3 cellular contexts compared by ENCODE assay signal in the genomic region with DNA sequence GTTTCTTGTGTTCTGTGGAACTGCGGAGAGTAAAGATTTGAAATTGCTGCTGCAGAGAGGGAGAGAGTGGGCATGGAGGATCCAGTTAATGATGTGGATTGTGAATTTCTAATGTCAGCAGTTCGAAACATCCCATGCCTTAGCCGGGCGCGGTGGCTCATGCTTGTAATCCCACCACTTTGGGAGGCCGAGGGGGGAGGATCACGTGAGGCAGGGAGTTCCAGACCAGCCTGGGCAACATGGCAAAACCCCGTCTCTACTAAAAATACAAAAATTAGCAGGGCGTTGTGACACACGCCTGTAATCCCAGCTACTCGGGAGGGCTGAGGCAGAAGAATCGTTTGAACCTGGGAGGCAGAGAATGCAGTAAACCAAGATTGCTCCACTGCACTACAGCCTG.
TF ChIP-seq lines count a peak whose summit lies in the region.

No MANE protein-coding gene starts in this region.

TF ChIP-seq in SK-N-SH, 30 proteins besides CTCF, POLR2A, EP300 and RAD21:
- TF ChIP-seq, protein P1, sequence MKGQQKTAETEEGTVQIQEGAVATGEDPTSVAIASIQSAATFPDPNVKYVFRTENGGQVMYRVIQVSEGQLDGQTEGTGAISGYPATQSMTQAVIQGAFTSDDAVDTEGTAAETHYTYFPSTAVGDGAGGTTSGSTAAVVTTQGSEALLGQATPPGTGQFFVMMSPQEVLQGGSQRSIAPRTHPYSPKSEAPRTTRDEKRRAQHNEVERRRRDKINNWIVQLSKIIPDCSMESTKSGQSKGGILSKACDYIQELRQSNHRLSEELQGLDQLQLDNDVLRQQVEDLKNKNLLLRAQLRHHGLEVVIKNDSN (IDR thresholded peaks at IDR 0.05; ENCODE audit: borderline replicate concordance, low read depth) = no peak
- TF ChIP-seq FOXM1 (IDR thresholded peaks at IDR 0.05; ENCODE audit: low read depth) (no peak), YY1 (IDR thresholded peaks at IDR 0.05; ENCODE audit: low read depth) (no peak)

TF ChIP-seq in SK-N-SH treated with all-trans-retinoic acid at 6 μM for 48 hours, 23 proteins besides CTCF, POLR2A, EP300 and RAD21 (continues in another document):
- no peak for TF ChIP-seq POU6F1 (CRISPR knock-in tag; IDR thresholded peaks at IDR 0.05; ENCODE audit: borderline replicate concordance, low read depth)
- TF ChIP-seq, protein P2, sequence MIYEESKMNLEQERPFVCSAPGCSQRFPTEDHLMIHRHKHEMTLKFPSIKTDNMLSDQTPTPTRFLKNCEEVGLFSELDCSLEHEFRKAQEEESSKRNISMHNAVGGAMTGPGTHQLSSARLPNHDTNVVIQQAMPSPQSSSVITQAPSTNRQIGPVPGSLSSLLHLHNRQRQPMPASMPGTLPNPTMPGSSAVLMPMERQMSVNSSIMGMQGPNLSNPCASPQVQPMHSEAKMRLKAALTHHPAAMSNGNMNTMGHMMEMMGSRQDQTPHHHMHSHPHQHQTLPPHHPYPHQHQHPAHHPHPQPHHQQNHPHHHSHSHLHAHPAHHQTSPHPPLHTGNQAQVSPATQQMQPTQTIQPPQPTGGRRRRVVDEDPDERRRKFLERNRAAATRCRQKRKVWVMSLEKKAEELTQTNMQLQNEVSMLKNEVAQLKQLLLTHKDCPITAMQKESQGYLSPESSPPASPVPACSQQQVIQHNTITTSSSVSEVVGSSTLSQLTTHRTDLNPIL (CRISPR knock-in tag; IDR thresholded peaks at IDR 0.05; ENCODE audit: low read depth) = no peak
- TF ChIP-seq TCF4 (CRISPR knock-in tag; IDR thresholded peaks at IDR 0.05; ENCODE audit: borderline replicate concordance) = no peak
- no peak for TF ChIP-seq ISL1 (CRISPR knock-in tag; IDR thresholded peaks at IDR 0.05)
- TF ChIP-seq OSR1 (CRISPR knock-in tag; IDR thresholded peaks at IDR 0.05) = no peak
- no peak for TF ChIP-seq ZFP30 (CRISPR knock-in tag; IDR thresholded peaks at IDR 0.05)
- TF ChIP-seq PPARA (CRISPR knock-in tag; IDR thresholded peaks at IDR 0.05; ENCODE audit: borderline replicate concordance) = no peak
- TF ChIP-seq, protein P3, sequence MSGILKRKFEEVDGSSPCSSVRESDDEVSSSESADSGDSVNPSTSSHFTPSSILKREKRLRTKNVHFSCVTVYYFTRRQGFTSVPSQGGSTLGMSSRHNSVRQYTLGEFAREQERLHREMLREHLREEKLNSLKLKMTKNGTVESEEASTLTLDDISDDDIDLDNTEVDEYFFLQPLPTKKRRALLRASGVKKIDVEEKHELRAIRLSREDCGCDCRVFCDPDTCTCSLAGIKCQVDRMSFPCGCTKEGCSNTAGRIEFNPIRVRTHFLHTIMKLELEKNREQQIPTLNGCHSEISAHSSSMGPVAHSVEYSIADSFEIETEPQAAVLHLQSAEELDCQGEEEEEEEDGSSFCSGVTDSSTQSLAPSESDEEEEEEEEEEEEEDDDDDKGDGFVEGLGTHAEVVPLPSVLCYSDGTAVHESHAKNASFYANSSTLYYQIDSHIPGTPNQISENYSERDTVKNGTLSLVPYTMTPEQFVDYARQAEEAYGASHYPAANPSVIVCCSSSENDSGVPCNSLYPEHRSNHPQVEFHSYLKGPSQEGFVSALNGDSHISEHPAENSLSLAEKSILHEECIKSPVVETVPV (CRISPR knock-in tag; IDR thresholded peaks at IDR 0.05) = no peak
- TF ChIP-seq ZNF8 (CRISPR knock-in tag; IDR thresholded peaks at IDR 0.05) = no peak
- TF ChIP-seq, protein P4, sequence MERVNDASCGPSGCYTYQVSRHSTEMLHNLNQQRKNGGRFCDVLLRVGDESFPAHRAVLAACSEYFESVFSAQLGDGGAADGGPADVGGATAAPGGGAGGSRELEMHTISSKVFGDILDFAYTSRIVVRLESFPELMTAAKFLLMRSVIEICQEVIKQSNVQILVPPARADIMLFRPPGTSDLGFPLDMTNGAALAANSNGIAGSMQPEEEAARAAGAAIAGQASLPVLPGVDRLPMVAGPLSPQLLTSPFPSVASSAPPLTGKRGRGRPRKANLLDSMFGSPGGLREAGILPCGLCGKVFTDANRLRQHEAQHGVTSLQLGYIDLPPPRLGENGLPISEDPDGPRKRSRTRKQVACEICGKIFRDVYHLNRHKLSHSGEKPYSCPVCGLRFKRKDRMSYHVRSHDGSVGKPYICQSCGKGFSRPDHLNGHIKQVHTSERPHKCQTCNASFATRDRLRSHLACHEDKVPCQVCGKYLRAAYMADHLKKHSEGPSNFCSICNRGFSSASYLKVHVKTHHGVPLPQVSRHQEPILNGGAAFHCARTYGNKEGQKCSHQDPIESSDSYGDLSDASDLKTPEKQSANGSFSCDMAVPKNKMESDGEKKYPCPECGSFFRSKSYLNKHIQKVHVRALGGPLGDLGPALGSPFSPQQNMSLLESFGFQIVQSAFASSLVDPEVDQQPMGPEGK (CRISPR knock-in tag; IDR thresholded peaks at IDR 0.05; ENCODE audit: borderline replicate concordance) = no peak
- no peak for TF ChIP-seq ZNF565 (CRISPR knock-in tag; conservative IDR thresholded peaks at IDR 0.05; ENCODE audit: low read depth)
- TF ChIP-seq ZNF70 (CRISPR knock-in tag; IDR thresholded peaks at IDR 0.05) = no peak
- no peak for TF ChIP-seq RARB (CRISPR knock-in tag; IDR thresholded peaks at IDR 0.05)
- TF ChIP-seq, protein P5, sequence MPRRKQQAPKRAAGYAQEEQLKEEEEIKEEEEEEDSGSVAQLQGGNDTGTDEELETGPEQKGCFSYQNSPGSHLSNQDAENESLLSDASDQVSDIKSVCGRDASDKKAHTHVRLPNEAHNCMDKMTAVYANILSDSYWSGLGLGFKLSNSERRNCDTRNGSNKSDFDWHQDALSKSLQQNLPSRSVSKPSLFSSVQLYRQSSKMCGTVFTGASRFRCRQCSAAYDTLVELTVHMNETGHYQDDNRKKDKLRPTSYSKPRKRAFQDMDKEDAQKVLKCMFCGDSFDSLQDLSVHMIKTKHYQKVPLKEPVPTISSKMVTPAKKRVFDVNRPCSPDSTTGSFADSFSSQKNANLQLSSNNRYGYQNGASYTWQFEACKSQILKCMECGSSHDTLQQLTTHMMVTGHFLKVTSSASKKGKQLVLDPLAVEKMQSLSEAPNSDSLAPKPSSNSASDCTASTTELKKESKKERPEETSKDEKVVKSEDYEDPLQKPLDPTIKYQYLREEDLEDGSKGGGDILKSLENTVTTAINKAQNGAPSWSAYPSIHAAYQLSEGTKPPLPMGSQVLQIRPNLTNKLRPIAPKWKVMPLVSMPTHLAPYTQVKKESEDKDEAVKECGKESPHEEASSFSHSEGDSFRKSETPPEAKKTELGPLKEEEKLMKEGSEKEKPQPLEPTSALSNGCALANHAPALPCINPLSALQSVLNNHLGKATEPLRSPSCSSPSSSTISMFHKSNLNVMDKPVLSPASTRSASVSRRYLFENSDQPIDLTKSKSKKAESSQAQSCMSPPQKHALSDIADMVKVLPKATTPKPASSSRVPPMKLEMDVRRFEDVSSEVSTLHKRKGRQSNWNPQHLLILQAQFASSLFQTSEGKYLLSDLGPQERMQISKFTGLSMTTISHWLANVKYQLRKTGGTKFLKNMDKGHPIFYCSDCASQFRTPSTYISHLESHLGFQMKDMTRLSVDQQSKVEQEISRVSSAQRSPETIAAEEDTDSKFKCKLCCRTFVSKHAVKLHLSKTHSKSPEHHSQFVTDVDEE (CRISPR knock-in tag; IDR thresholded peaks at IDR 0.05) = no peak
- no peak for TF ChIP-seq ESRRG (CRISPR knock-in tag; IDR thresholded peaks at IDR 0.05)

TF ChIP-seq in GM12878, 131 proteins besides CTCF, POLR2A, EP300 and RAD21:
- TF ChIP-seq, protein P6, sequence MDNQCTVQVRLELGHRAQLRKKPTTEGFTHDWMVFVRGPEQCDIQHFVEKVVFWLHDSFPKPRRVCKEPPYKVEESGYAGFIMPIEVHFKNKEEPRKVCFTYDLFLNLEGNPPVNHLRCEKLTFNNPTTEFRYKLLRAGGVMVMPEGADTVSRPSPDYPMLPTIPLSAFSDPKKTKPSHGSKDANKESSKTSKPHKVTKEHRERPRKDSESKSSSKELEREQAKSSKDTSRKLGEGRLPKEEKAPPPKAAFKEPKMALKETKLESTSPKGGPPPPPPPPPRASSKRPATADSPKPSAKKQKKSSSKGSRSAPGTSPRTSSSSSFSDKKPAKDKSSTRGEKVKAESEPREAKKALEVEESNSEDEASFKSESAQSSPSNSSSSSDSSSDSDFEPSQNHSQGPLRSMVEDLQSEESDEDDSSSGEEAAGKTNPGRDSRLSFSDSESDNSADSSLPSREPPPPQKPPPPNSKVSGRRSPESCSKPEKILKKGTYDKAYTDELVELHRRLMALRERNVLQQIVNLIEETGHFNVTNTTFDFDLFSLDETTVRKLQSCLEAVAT (IDR thresholded peaks at IDR 0.05) = peak; percentile 41; the same call in 1 of the 2 replicates
- TF ChIP-seq POLR2AphosphoS5 (IDR thresholded peaks at IDR 0.05; ENCODE audit: low read length) = no peak
